In the genomic region with DNA sequence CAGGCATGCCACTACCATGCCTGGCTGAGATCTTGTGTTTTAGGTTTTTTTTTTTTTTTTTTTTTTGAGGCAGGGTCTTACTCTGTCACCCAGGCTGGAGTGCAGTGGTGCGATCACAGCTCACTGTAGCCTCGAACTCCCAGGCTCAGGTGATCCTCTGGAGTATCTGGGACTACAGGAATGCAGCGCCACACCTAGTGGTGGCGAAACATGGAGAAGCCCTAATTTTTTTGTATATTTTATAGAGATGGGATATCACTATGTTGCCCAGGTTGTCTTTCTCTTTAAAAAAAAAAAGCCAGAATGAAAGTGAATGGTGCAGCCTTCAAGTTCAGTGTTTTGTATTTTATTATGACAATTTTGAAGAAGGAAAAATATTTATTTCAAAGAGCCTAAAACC, we compare ENCODE assay signal across 31 cellular contexts.
"Had no signal": no experiment of that assay in that cellular context is flagged by ENCODE, and none has a peak within 500 bp of the region (broad histone marks: within the 10 kb centered on the region; RNA-seq: fewer than 3 reads in every experiment).

No MANE protein-coding gene starts in this region.

- H3K27me3 ChIP-seq: ascending aorta, cardiac muscle cell, Peyer's patch had no signal

- H3K36me3 Mint-ChIP-seq: activated naive CD4-positive, alpha-beta T cell treated with anti-CD3 and anti-CD28 coated beads, Interleukin-2, amount 50 U/mL, for 24 hours; activated naive CD8-positive, alpha-beta T cell treated with anti-CD3 and anti-CD28 coated beads, Interleukin-2, amount 10 ng/mL, durations not matched to agents 7 days and 5 days had no signal

- ATAC-seq: activated CD8-positive, alpha-beta T cell treated with anti-CD3 and anti-CD28 coated beads, Interleukin-2, amount 10 ng/mL, durations not matched to agents 7 days and 5 days; PC-3 had no signal

- DNase-seq: activated CD4-positive, alpha-beta T cell treated with anti-CD3 and anti-CD28 coated beads, Interleukin-2, amount 10 ng/mL, durations not matched to agents 24 days and 14 days; activated CD4-positive, alpha-beta T cell treated with anti-CD3 and anti-CD28 coated beads, Interleukin-2, amount 50 U/mL, for 4 hours; activated CD8-positive, alpha-beta T cell treated with anti-CD3 and anti-CD28 coated beads, Interleukin-2, amount 10 ng/mL, durations not matched to agents 7 days and 5 days; activated gamma-delta T cell; activated naive CD4-positive, alpha-beta T cell treated with Interleukin-2 at 50 U/mL for 16 hours; activated naive CD8-positive, alpha-beta T cell treated with anti-CD3 and anti-CD28 coated beads, Interleukin-2, amount 10 ng/mL, durations not matched to agents 7 days and 5 days; activated T-cell treated with anti-CD3 and anti-CD28 coated beads, Interleukin-2, amount 50 U/mL, for 24 hours; amygdala; NCI-H1105; NCI-H1417 treated with DMSO at 0.1 percent for 48 hours; NCI-H187 treated with DMSO at 0.1 percent for 48 hours; NCI-H2081; NCI-H2171 treated with DMSO at 0.1 percent for 48 hours; NCI-H2227 treated with DMSO at 0.1 percent for 48 hours; NCI-H446; NCI-H510A treated with DMSO at 0.1 percent for 48 hours; NCI-H69; NCI-H82; PC-3; Peyer's patch; Right ventricle myocardium superior; RPMI8226; SW 1271; T-helper 1 cell; T1000; WERI-Rb-1 had no signal

- H3K4me3 ChIP-seq: ascending aorta, cardiac muscle cell, Peyer's patch had no signal

- H3K27me3 Mint-ChIP-seq: activated naive CD4-positive, alpha-beta T cell treated with anti-CD3 and anti-CD28 coated beads, Interleukin-2, amount 50 U/mL, for 24 hours; activated naive CD8-positive, alpha-beta T cell treated with anti-CD3 and anti-CD28 coated beads, Interleukin-2, amount 10 ng/mL, durations not matched to agents 7 days and 5 days; activated T-cell treated with anti-CD3 and anti-CD28 coated beads, Interleukin-2, amount 50 U/mL, for 24 hours had no signal

- H3K4me1 ChIP-seq: ascending aorta had no signal

- H3K4me1 Mint-ChIP-seq: activated naive CD4-positive, alpha-beta T cell treated with anti-CD3 and anti-CD28 coated beads, Interleukin-2, amount 50 U/mL, for 24 hours; central memory CD8-positive, alpha-beta T cell had no signal

- H3K4me3 Mint-ChIP-seq: activated CD4-positive, alpha-beta T cell treated with anti-CD3 and anti-CD28 coated beads, Interleukin-2, amount 10 ng/mL, durations not matched to agents 24 days and 14 days; activated CD8-positive, alpha-beta T cell treated with anti-CD3 and anti-CD28 coated beads, Interleukin-2, amount 10 ng/mL, durations not matched to agents 7 days and 5 days; activated naive CD4-positive, alpha-beta T cell treated with anti-CD3 and anti-CD28 coated beads, Interleukin-2, amount 50 U/mL, for 24 hours; activated naive CD8-positive, alpha-beta T cell treated with anti-CD3 and anti-CD28 coated beads, Interleukin-2, amount 10 ng/mL, durations not matched to agents 7 days and 5 days; activated T-cell treated with anti-CD3 and anti-CD28 coated beads, Interleukin-2, amount 50 U/mL, for 24 hours; central memory CD8-positive, alpha-beta T cell had no signal

- H3K27ac Mint-ChIP-seq: activated CD4-positive, alpha-beta T cell treated with anti-CD3 and anti-CD28 coated beads, Interleukin-2, amount 10 ng/mL, durations not matched to agents 24 days and 14 days; activated CD8-positive, alpha-beta T cell treated with anti-CD3 and anti-CD28 coated beads, Interleukin-2, amount 10 ng/mL, durations not matched to agents 7 days and 5 days; activated naive CD4-positive, alpha-beta T cell treated with anti-CD3 and anti-CD28 coated beads, Interleukin-2, amount 50 U/mL, for 24 hours; activated naive CD8-positive, alpha-beta T cell treated with anti-CD3 and anti-CD28 coated beads, Interleukin-2, amount 10 ng/mL, durations not matched to agents 7 days and 5 days; activated T-cell treated with anti-CD3 and anti-CD28 coated beads, Interleukin-2, amount 50 U/mL, for 24 hours; activated T-helper 2 cell treated with anti-CD3 and anti-CD28 coated beads, Interferon-gamma antibody, Interleukin-2, Interleukin-4, amounts not matched to agents 10 μg/mL and 5 μg/mL and 100 μg/mL, durations not matched to agents 14 hours and 24 hours and 36 hours had no signal

- H3K27ac ChIP-seq: ascending aorta, cardiac muscle cell, Peyer's patch, WERI-Rb-1 had no signal

- H3K9me3 ChIP-seq: ascending aorta, Peyer's patch had no signal

- H3K9me3 Mint-ChIP-seq: activated CD4-positive, alpha-beta T cell treated with anti-CD3 and anti-CD28 coated beads, Interleukin-2, amount 10 ng/mL, durations not matched to agents 24 days and 14 days; activated naive CD4-positive, alpha-beta T cell treated with anti-CD3 and anti-CD28 coated beads, Interleukin-2, amount 50 U/mL, for 24 hours; activated naive CD8-positive, alpha-beta T cell treated with anti-CD3 and anti-CD28 coated beads, Interleukin-2, amount 10 ng/mL, durations not matched to agents 7 days and 5 days; activated T-cell treated with anti-CD3 and anti-CD28 coated beads, Interleukin-2, amount 50 U/mL, for 24 hours; activated T-helper 2 cell treated with anti-CD3 and anti-CD28 coated beads, Interferon-gamma antibody, Interleukin-2, Interleukin-4, amounts not matched to agents 10 μg/mL and 5 μg/mL and 100 μg/mL, durations not matched to agents 14 hours and 24 hours and 36 hours; central memory CD8-positive, alpha-beta T cell had no signal

- H3K36me3 ChIP-seq: ascending aorta, cardiac muscle cell, Peyer's patch, WERI-Rb-1 had no signal
